In the genomic region with DNA sequence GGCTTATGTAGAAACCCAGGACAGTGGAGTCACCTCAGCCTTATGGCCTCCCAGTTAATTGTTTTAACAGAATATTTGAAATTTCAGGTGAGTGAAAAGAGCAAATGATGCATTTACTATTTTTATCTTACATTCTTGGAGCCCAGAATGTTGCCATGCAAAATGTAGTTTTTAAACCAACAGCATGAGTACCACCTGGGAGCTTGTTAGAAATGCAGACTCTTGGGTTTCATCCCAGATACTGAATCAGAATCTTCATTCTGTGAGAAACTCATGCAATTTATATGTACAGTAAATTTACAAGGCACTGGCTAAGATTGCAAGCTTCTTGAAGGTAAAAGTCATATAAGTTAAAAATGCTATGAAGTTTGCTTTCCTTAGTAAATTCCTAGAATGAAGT, we compare ENCODE assay signal across 29 cellular contexts.
"Had no signal": no experiment of that assay in that cellular context is flagged by ENCODE, and none has a peak within 500 bp of the region (broad histone marks: within the 10 kb centered on the region; RNA-seq: fewer than 3 reads in every experiment).

No MANE protein-coding gene starts in this region.

- ATAC-seq: body of pancreas; left ventricle myocardium superior; pancreas; right cardiac atrium; stimulated activated naive CD8-positive, alpha-beta T cell treated with anti-CD3 and anti-CD28 coated beads, Interleukin-15, Interleukin-2, amounts not matched to agents 100 U/mL and 50 U/mL, for 24 hours; T-helper 17 cell; upper lobe of right lung had no signal

- H3K4me2 ChIP-seq: hepatocyte had no signal

- H3K36me3 ChIP-seq: cardiac muscle cell, esophagus squamous epithelium, neutrophil, pancreas, thyroid gland, upper lobe of right lung had no signal

- H3K27me3 ChIP-seq: body of pancreas, cardiac muscle cell, esophagus squamous epithelium, hepatocyte, neutrophil, pancreas, thyroid gland, upper lobe of right lung had no signal

- H3K27ac ChIP-seq: body of pancreas, cardiac muscle cell, esophagus squamous epithelium, hepatocyte, neutrophil, pancreas, thyroid gland, upper lobe of right lung had no signal

- H3K79me2 ChIP-seq: hepatocyte had no signal

- H3K4me1 ChIP-seq: body of pancreas, esophagus squamous epithelium, pancreas, thyroid gland, upper lobe of right lung had no signal

- FAIRE-seq: frontal cortex, pancreas had no signal

- H2AFZ ChIP-seq: hepatocyte had no signal

- DNase-seq: activated CD4-positive, alpha-beta memory T cell treated with anti-CD3 and anti-CD28 coated beads for 36 hours; activated CD4-positive, alpha-beta T cell treated with anti-CD3 and anti-CD28 coated beads for 48 hours; activated CD4-positive, CD25-positive, alpha-beta regulatory T cell; activated effector memory CD4-positive, alpha-beta T cell treated with Interleukin-2 at 50 U/mL for 16 hours; activated naive CD4-positive, alpha-beta T cell treated with anti-CD3 and anti-CD28 coated beads for 36 hours; activated naive CD8-positive, alpha-beta T cell treated with anti-CD3 and anti-CD28 coated beads, Interleukin-2, amount 10 ng/mL, durations not matched to agents 7 days and 5 days; activated T-cell treated with anti-CD3 and anti-CD28 coated beads, Interleukin-2, amount 50 U/mL, for 48 hours; amniotic stem cell; body of pancreas; cortex of kidney; endodermal cell; esophagus squamous epithelium; glutamatergic neuron; left ventricle myocardium superior; mammary epithelial cell; midbrain; pancreas; right cardiac atrium; stimulated activated CD4-positive, alpha-beta T cell treated with anti-CD3 and anti-CD28 coated beads, Interleukin-12 subunit alpha, Interleukin-12 subunit beta, amount 100 ng/mL, for 4 hours; stimulated activated CD4-positive, alpha-beta T cell treated with anti-CD3 and anti-CD28 coated beads, Interleukin-4, amount 100 ng/mL, for 4 hours; stimulated activated naive CD8-positive, alpha-beta T cell treated with anti-CD3 and anti-CD28 coated beads, Interleukin-15, Interleukin-2, amounts not matched to agents 100 U/mL and 50 U/mL, for 24 hours; substantia nigra; T-helper 17 cell; thyroid gland; upper lobe of right lung had no signal

- H3K9me3 ChIP-seq: body of pancreas, esophagus squamous epithelium, neutrophil, pancreas, thyroid gland, upper lobe of right lung had no signal

- H3K4me3 ChIP-seq: body of pancreas, cardiac muscle cell, esophagus squamous epithelium, hepatocyte, pancreas, thyroid gland, upper lobe of right lung had no signal
